ENCODE assay signal across 20 cellular contexts in the genomic region with DNA sequence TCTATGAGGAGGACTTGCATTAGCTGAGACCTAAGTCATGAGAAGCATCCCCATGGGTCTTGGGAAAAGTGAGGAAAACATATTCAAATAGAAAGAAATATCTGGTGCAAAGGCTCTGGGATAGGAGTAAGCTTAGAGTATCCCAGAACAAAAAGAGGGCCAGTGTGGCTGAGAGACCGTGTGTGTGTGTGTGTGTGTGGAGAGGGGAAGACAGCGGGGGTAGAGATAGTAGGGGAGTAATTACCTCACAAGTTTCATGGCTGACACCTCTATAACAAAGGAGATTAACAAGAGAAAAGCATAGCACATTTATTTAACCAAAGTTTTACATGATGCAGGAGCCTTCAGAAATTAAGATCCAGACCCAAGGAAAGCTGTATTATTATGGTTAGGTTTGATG.
DNase-seq lines count a peak whose midpoint lies in the region; FAIRE-seq and TF ChIP-seq lines count a peak whose summit lies in the region.
"Had no signal": no experiment of that assay in that cellular context is flagged by ENCODE, and none has a peak within 500 bp of the region (broad histone marks: within the 10 kb centered on the region; RNA-seq: fewer than 3 reads in every experiment).

No MANE protein-coding gene starts in this region.

- TF ChIP-seq POLR2A in H1 (IDR thresholded peaks at IDR 0.05; ENCODE audit: control extremely low read depth in 1 of 2, low read depth in 2 of 2, low read length in 2 of 2) = no peak

- H2AFZ ChIP-seq in H1 (ENCODE audit: low read length) = no peak overlapping the region
- H2AFZ ChIP-seq: GM23248 had no signal

- H3K4me3 Mint-ChIP-seq in neural crest cell = peak overlapping the region; percentile 5
- H3K4me3 Mint-ChIP-seq: natural killer cell had no signal

- CTCF ChIA-PET in H1 (lab: Charles Lee; ENCODE audit: partially characterized antibody) = interaction anchor here (0.8 to 2.3 kb wide), 7 partner anchors 8 to 557 kb away, joined by 3 to 7 read pairs (median 4); no protein-coding TSS in a partner anchor

- H3K79me2 ChIP-seq in H1 (ENCODE audit: control insufficient read depth in 1 of 2, insufficient read depth in 2 of 2, low read length in 2 of 2) = no peaks in the 10 kb centered on the region

- peaks cover 33 to 60% (median 48%) of the 10 kb centered on the region in 10 experiments for H3K4me1 ChIP-seq in BLaER1 treated with 17β-estradiol and CSF1 and Interleukin-3, amounts not matched to agents 10 nM and 100 nM
- H3K4me1 ChIP-seq in HUES6 (ENCODE audit: control insufficient read depth, insufficient read depth, low read length) = peaks cover 72% of the 10 kb centered on the region
- H3K4me1 ChIP-seq in H1 (replicated peaks in 1 of 4; ENCODE audit: control insufficient read depth in 3 of 4, insufficient read depth in 4 of 4, low read length in 3 of 4) = peaks cover 8 to 29% (median 25%) of the 10 kb centered on the region in 4 experiments

- H2BK12ac ChIP-seq in H1 (ENCODE audit: low read depth, low read length) = 0 out of 2 replicates have a peak overlapping the region, but pooled peaks have one; percentile 21

- H4K8ac ChIP-seq in H1 (ENCODE audit: extremely low read depth, insufficient read depth, low read length) = no peak overlapping the region

- TF ChIP-seq RAD21 in H1 (IDR thresholded peaks at IDR 0.05 in 1 of 2, conservative IDR thresholded peaks at IDR 0.05 in 1 of 2; ENCODE audit: low read depth in 2 of 2, low read length in 2 of 2) = no peak

- H3K4me1 Mint-ChIP-seq in neural crest cell = peaks cover 74% of the 10 kb centered on the region

- no peaks in the 10 kb centered on the region for H3K79me1 ChIP-seq in H1 (ENCODE audit: low read depth, low read length)

- TF ChIP-seq EP300 in H1 (IDR thresholded peaks at IDR 0.05; ENCODE audit: borderline replicate concordance in 1 of 2, low read depth in 2 of 2, low read length in 2 of 2) = no peak

- H2BK120ac ChIP-seq in H1 (replicated peaks; ENCODE audit: low read depth, low read length) = peak overlapping the region; percentile 70

- H3K27ac ChIP-seq in BLaER1 treated with 17β-estradiol and CSF1 and Interleukin-3, amounts not matched to agents 10 nM and 100 nM = peak overlapping the region in 4 of 11 experiments; percentile 5 to 64 (median 40); a peak in 6 of 22 replicates
- peak overlapping the region; percentile 85 for H3K27ac ChIP-seq in HUES6 (ENCODE audit: low read depth, low read length)
- peak overlapping the region; percentile 6; the same call in 1 of the 2 replicates for H3K27ac ChIP-seq in H1 (ENCODE audit: low read depth, low read length)
- no peak overlapping the region for H3K27ac ChIP-seq in caudate nucleus (ENCODE audit: low read depth, low read length)
- H3K27ac ChIP-seq: GM23248 had no signal

- H3K9me3 ChIP-seq in BLaER1 treated with 17β-estradiol and CSF1 and Interleukin-3, amounts not matched to agents 10 nM and 100 nM (replicated peaks in 1 of 11) = peaks cover 0 to 6% (median 0%) of the 10 kb centered on the region in 11 experiments; a peak in 3 of 22 replicates
- H3K9me3 ChIP-seq in HUES6 (ENCODE audit: control insufficient read depth, insufficient read depth, low read depth, low read length) = no peaks in the 10 kb centered on the region
- H3K9me3 ChIP-seq in H1 (ENCODE audit: insufficient read depth in 2 of 2, low read depth in 1 of 2, low read length in 1 of 2) = no peaks in the 10 kb centered on the region

- no peaks in the 10 kb centered on the region for H3K36me3 ChIP-seq in BLaER1 treated with 17β-estradiol and CSF1 and Interleukin-3, amounts not matched to agents 10 nM and 100 nM
- no peaks in the 10 kb centered on the region for H3K36me3 ChIP-seq in HUES6 (ENCODE audit: control insufficient read depth, insufficient read depth, low read length)
- H3K36me3 ChIP-seq in H1 (ENCODE audit: control insufficient read depth in 2 of 4, insufficient read depth in 4 of 4, low read length in 3 of 4) = no peaks in the 10 kb centered on the region

- TF ChIP-seq CTCF in H1 (IDR thresholded peaks at IDR 0.05; ENCODE audit: control extremely low read depth in 1 of 3, insufficient read depth in 1 of 3, low read depth in 1 of 3, low read length in 3 of 3) (no peak), neural crest cell (conservative IDR thresholded peaks at IDR 0.05) (no peak)

- H3K23me2 ChIP-seq in H1 (ENCODE audit: low read depth, low read length) = no peaks in the 10 kb centered on the region

- H3K4me2 ChIP-seq in BLaER1 treated with 17β-estradiol and CSF1 and Interleukin-3, amounts not matched to agents 10 nM and 100 nM = peak overlapping the region in 9 of 11 experiments; percentile 38 to 77 (median 66); a peak in 16 of 22 replicates
- peak overlapping the region in 1 of 2 experiments; percentile 58; a peak in 2 of 4 replicates for H3K4me2 ChIP-seq in H1 (ENCODE audit: insufficient read depth in 1 of 2, low read depth in 2 of 2, low read length in 2 of 2)

- H3K27me3 ChIP-seq in BLaER1 treated with 17β-estradiol and CSF1 and Interleukin-3, amounts not matched to agents 10 nM and 100 nM = no peaks in the 10 kb centered on the region
- H3K27me3 ChIP-seq in HUES6 (ENCODE audit: control insufficient read depth, insufficient read depth, low read length) (no peaks in the 10 kb centered on the region), H1 (replicated peaks in 1 of 4; ENCODE audit: control insufficient read depth in 3 of 4, extremely low read depth in 1 of 4, insufficient read depth in 3 of 4, low read length in 3 of 4) (no peaks in the 10 kb centered on the region)

- H3K14ac ChIP-seq in H1 (ENCODE audit: insufficient read length) = no peak overlapping the region

- H3K27me3 Mint-ChIP-seq in neural crest cell (ENCODE audit: low read depth) = no peaks in the 10 kb centered on the region

- H3K4me3 ChIP-seq in BLaER1 treated with 17β-estradiol and CSF1 and Interleukin-3, amounts not matched to agents 10 nM and 100 nM = no peak overlapping the region
- no peak overlapping the region for H3K4me3 ChIP-seq in HUES6 (ENCODE audit: low read depth, low read length)
- H3K4me3 ChIP-seq in H1 (ENCODE audit: extremely low read depth in 1 of 4, insufficient read depth in 2 of 4, low read depth in 3 of 4, low read length in 4 of 4) = no peak overlapping the region
- H3K4me3 ChIP-seq: GM23248, lung, skin epidermis had no signal

- no peak overlapping the region for H2BK15ac ChIP-seq in H1 (ENCODE audit: low read length)

- H3K56ac ChIP-seq in H1 (replicated peaks; ENCODE audit: insufficient read length, low read depth, low read length) = no peak overlapping the region

- H4K91ac ChIP-seq in H1 (replicated peaks; ENCODE audit: insufficient read length, low read length) = peak overlapping the region; percentile 96

- no peaks in the 10 kb centered on the region for H4K20me1 ChIP-seq in BLaER1 treated with 17β-estradiol and CSF1 and Interleukin-3, amounts not matched to agents 10 nM and 100 nM
- no peaks in the 10 kb centered on the region for H4K20me1 ChIP-seq in H1 (replicated peaks in 1 of 2; ENCODE audit: control insufficient read depth in 1 of 2, insufficient read depth in 2 of 2, low read length in 2 of 2)

- peak overlapping the region; percentile 67; the same call in 1 of the 2 replicates for H2BK5ac ChIP-seq in H1 (ENCODE audit: low read depth, low read length)

- POLR2A ChIA-PET in H1 (lab: Charles Lee; ENCODE audit: partially characterized antibody) = interaction anchor here (0.6 to 1.8 kb wide), 5 partner anchors 12 to 345 kb away, joined by 3 to 9 read pairs (median 3); no protein-coding TSS in a partner anchor

- no peaks in the 10 kb centered on the region for H3K36me3 Mint-ChIP-seq in neural crest cell (ENCODE audit: low read depth)
- H3K36me3 Mint-ChIP-seq: natural killer cell had no signal

- FAIRE-seq in H1 (lab: Jason Lieb, UNC) = no peak

- H3K4ac ChIP-seq in H1 (replicated peaks; ENCODE audit: insufficient read length, low read depth, low read length) = no peak overlapping the region

- H3K9ac ChIP-seq in BLaER1 treated with 17β-estradiol and CSF1 and Interleukin-3, amounts not matched to agents 10 nM and 100 nM = no peak overlapping the region
- H3K9ac ChIP-seq in HUES6 (ENCODE audit: low read length) = peak overlapping the region; percentile 72
- no peak overlapping the region for H3K9ac ChIP-seq in H1 (replicated peaks in 1 of 4; ENCODE audit: extremely low read depth in 1 of 4, low read depth in 3 of 4, low read length in 3 of 4)
- H3K9ac ChIP-seq: GM23248 had no signal

- H3K18ac ChIP-seq in H1 (ENCODE audit: extremely low read depth, low read length) = no peak overlapping the region

- DNase-seq in H1 (ENCODE audit: low read depth in 1 of 2, low spot score in 2 of 2) (no peak), neural crest cell (ENCODE audit: low read depth, low spot score) (no peak), NCI-H510A treated with DMSO at 0.1 percent for 48 hours (lab: John Stamatoyannopoulos, UW) (no peak), OCI-M1 (lab: John Stamatoyannopoulos, UW) (no peak), caudate nucleus (lab: John Stamatoyannopoulos, UW) (no peak)
- DNase-seq in stimulated activated CD4-positive, alpha-beta T cell treated with anti-CD3 and anti-CD28 coated beads, Interleukin-2, amount 100 ng/mL, for 24 hours = no peak
- DNase-seq: activated CD4-positive, alpha-beta T cell treated with anti-CD3 and anti-CD28 coated beads, Interleukin-2, amount 50 U/mL, for 4 hours; cortex of kidney; GM23248; islet precursor cell; natural killer cell; NCI-H1105; NCI-H2081; NCI-H510A; stimulated activated CD4-positive, alpha-beta T cell treated with anti-CD3 and anti-CD28 coated beads, Interleukin-4, amount 100 ng/mL, for 24 hours; SW 1271 had no signal

- H3K9me3 Mint-ChIP-seq in neural crest cell = no peaks in the 10 kb centered on the region
- H3K9me3 Mint-ChIP-seq: natural killer cell had no signal

- peak overlapping the region; percentile 60 for H3K27ac Mint-ChIP-seq in neural crest cell (ENCODE audit: unreplicated experiment)

- H2AK5ac ChIP-seq in H1 (ENCODE audit: low read depth, low read length) = no peak overlapping the region

- H2BK20ac ChIP-seq in H1 (ENCODE audit: low read length) = peak overlapping the region; percentile 77; the same call in 1 of the 2 replicates

- no peak overlapping the region for H4K5ac ChIP-seq in H1 (ENCODE audit: insufficient read length, low read depth, low read length)

- no peak overlapping the region for H3K23ac ChIP-seq in H1 (ENCODE audit: insufficient read length)

- WGBS in H1 (ENCODE audit: extremely low coverage in 1 of 2, insufficient coverage in 1 of 2, insufficient read length in 1 of 2, insufficient replicate concordance in 2 of 2, low coverage in 1 of 2, low lambda C conversion rate in 2 of 2, missing lambda C conversion rate in 1 of 2), 2 experiments = 42% methylated on average over 2 of the region's 2 CpGs; no CpG with 5 or more reads in 1 of the 2 experiments

TF ChIP-seq in H1, 55 proteins besides CTCF, POLR2A, EP300 and RAD21 (continues in another document):
- TF ChIP-seq HDAC2 (IDR thresholded peaks at IDR 0.05; ENCODE audit: borderline replicate concordance in 1 of 2, low read depth in 2 of 2, low read length in 2 of 2) (no peak), TCF12 (IDR thresholded peaks at IDR 0.05; ENCODE audit: low read depth, low read length) (no peak), BACH1 (IDR thresholded peaks at IDR 0.05; ENCODE audit: low read length) (no peak), TAF7 (optimal IDR thresholded peaks at IDR 0.05; ENCODE audit: borderline replicate concordance, low read depth, low read length) (no peak), CBX8 (IDR thresholded peaks at IDR 0.05; ENCODE audit: borderline replicate concordance, low read depth, low read length) (no peak)
